Comparison of ENCODE assay signal across 20 cellular contexts in genomic region chr10:3765376-3765667, GRCh38. TPM values are rescaled to one million over a fixed set of nuclear protein-coding genes. Genes with fewer than 3 reads are reported as not detected.
DNase-seq lines count a peak whose midpoint lies in the region; ATAC-seq lines count a peak whose summit lies in the region.
"Had no signal": no experiment of that assay in that cellular context is flagged by ENCODE, and none has a peak within 500 bp of the region (broad histone marks: within the 10 kb centered on the region; RNA-seq: fewer than 3 reads in every experiment).

No MANE protein-coding gene starts in this region.

- H3K27me3 ChIP-seq in CD4-positive, CD25-positive, alpha-beta regulatory T cell (ENCODE audit: control insufficient read depth, insufficient read depth, low read length) = no peaks in the 10 kb centered on the region
- H3K27me3 ChIP-seq: adrenal gland, gastroesophageal sphincter, right lobe of liver had no signal

- no peaks in the 10 kb centered on the region for H3K9me3 Mint-ChIP-seq in CD4-positive, CD25-positive, alpha-beta regulatory T cell
- peaks cover 3% of the 10 kb centered on the region for H3K9me3 Mint-ChIP-seq in activated T-helper 17 cell treated with anti-CD3 and anti-CD28 coated beads, Interleukin-2, amount 50 U/mL, for 72 hours
- H3K9me3 Mint-ChIP-seq in naive thymus-derived CD8-positive, alpha-beta T cell = no peaks in the 10 kb centered on the region
- H3K9me3 Mint-ChIP-seq: neural crest cell, type B pancreatic cell had no signal

- intact Hi-C loops in posterior vena cava (cut with DNase I) = loop anchor here (10.0 kb wide), 2 partner anchors 311 to 889 kb away; no protein-coding TSS in a partner anchor

- H3K27ac ChIP-seq in CD4-positive, CD25-positive, alpha-beta regulatory T cell (ENCODE audit: insufficient read depth, low read length, poor library complexity, severe bottlenecking) = peak overlapping the region; percentile 64
- H3K27ac ChIP-seq: adrenal gland, C4-2B had no signal

- peak; percentile 19 to 29 for ATAC-seq in CD4-positive, CD25-positive, alpha-beta regulatory T cell (ENCODE audit: low read depth in 2 of 2)
- ATAC-seq in HG02642 (IDR thresholded peaks at IDR 0.05; ENCODE audit: poor library complexity, unreplicated experiment) = peak; percentile 21
- no peak for ATAC-seq in activated T-helper 17 cell treated with anti-CD3 and anti-CD28 coated beads, Interleukin-2, amount 50 U/mL, for 72 hours (replicated peaks)
- peak; percentile 51 to 53 for ATAC-seq in naive thymus-derived CD8-positive, alpha-beta T cell
- ATAC-seq: gastroesophageal sphincter had no signal

- H3K4me3 Mint-ChIP-seq in CD4-positive, CD25-positive, alpha-beta regulatory T cell = peak overlapping the region; percentile 34 to 77 (median 50)
- H3K4me3 Mint-ChIP-seq in activated T-helper 17 cell treated with anti-CD3 and anti-CD28 coated beads, Interleukin-2, amount 50 U/mL, for 72 hours = peak overlapping the region; percentile 91
- peak overlapping the region; percentile 52 to 82 (median 63) for H3K4me3 Mint-ChIP-seq in naive thymus-derived CD8-positive, alpha-beta T cell
- H3K4me3 Mint-ChIP-seq: neural crest cell, type B pancreatic cell had no signal

- POLR2A ChIA-PET in naive thymus-derived CD8-positive, alpha-beta T cell (lab: Charles Lee) = interaction anchor here (0.5 to 5.7 kb wide), 5 partner anchors 9 to 25 kb away, joined by 3 to 34 read pairs (median 6); partner anchors contain the start of gene KLF6

- H3K27me3 Mint-ChIP-seq in CD4-positive, CD25-positive, alpha-beta regulatory T cell = no peaks in the 10 kb centered on the region
- no peaks in the 10 kb centered on the region for H3K27me3 Mint-ChIP-seq in activated T-helper 17 cell treated with anti-CD3 and anti-CD28 coated beads, Interleukin-2, amount 50 U/mL, for 72 hours
- peaks cover 0 to 18% (median 3%) of the 10 kb centered on the region in 5 donors for H3K27me3 Mint-ChIP-seq in naive thymus-derived CD8-positive, alpha-beta T cell

- peaks cover 59% of the 10 kb centered on the region for H3K4me1 ChIP-seq in CD4-positive, CD25-positive, alpha-beta regulatory T cell (ENCODE audit: control insufficient read depth, insufficient read depth, low read length, poor library complexity, severe bottlenecking)

- H3K36me3 Mint-ChIP-seq in CD4-positive, CD25-positive, alpha-beta regulatory T cell = no peaks in the 10 kb centered on the region
- peaks cover 5% of the 10 kb centered on the region for H3K36me3 Mint-ChIP-seq in activated T-helper 17 cell treated with anti-CD3 and anti-CD28 coated beads, Interleukin-2, amount 50 U/mL, for 72 hours (ENCODE audit: low read depth)
- no peaks in the 10 kb centered on the region for H3K36me3 Mint-ChIP-seq in naive thymus-derived CD8-positive, alpha-beta T cell
- H3K36me3 Mint-ChIP-seq: type B pancreatic cell had no signal

- no peaks in the 10 kb centered on the region for H3K36me3 ChIP-seq in CD4-positive, CD25-positive, alpha-beta regulatory T cell (ENCODE audit: control insufficient read depth, insufficient read depth, low read length)
- H3K36me3 ChIP-seq: adrenal gland, gastroesophageal sphincter, right lobe of liver had no signal

- no peak for DNase-seq in CD4-positive, CD25-positive, alpha-beta regulatory T cell
- no peak for DNase-seq in naive thymus-derived CD8-positive, alpha-beta T cell
- DNase-seq in NCI-H128 (lab: John Stamatoyannopoulos, UW; ENCODE audit: unreplicated experiment) = no peak
- DNase-seq in GF-D8 (lab: John Stamatoyannopoulos, UW) = no peak
- DNase-seq in posterior vena cava (ENCODE audit: low spot score) = no peak
- no peak for DNase-seq in T1000 (lab: John Stamatoyannopoulos, UW)
- DNase-seq: EL; NCI-H1436; NK-92 treated with Interleukin-12 subunit alpha and Interleukin-12 subunit beta, amount 100 ng/mL, for 24 hours; stimulated activated CD4-positive, alpha-beta T cell treated with anti-CD3 and anti-CD28 coated beads, Interleukin-2, amount 100 ng/mL, for 48 hours; stimulated activated CD8-positive, alpha-beta memory T cell treated with anti-CD3 and anti-CD28 coated beads, Interleukin-4, amount 100 ng/mL, for 48 hours had no signal

- peak overlapping the region; percentile 57 to 86 (median 78) for H3K27ac Mint-ChIP-seq in CD4-positive, CD25-positive, alpha-beta regulatory T cell
- H3K27ac Mint-ChIP-seq in activated T-helper 17 cell treated with anti-CD3 and anti-CD28 coated beads, Interleukin-2, amount 50 U/mL, for 72 hours = peak overlapping the region; percentile 82
- H3K27ac Mint-ChIP-seq in naive thymus-derived CD8-positive, alpha-beta T cell = peak overlapping the region in 6 of 10 donors; percentile 58 to 83 (median 68)
- H3K27ac Mint-ChIP-seq: type B pancreatic cell had no signal

- H3K4me3 ChIP-seq in CD4-positive, CD25-positive, alpha-beta regulatory T cell (ENCODE audit: low read depth, low read length) = peak overlapping the region; percentile 78
- H3K4me3 ChIP-seq: adrenal gland, gastroesophageal sphincter, lung, right lobe of liver had no signal

- H3K4me1 Mint-ChIP-seq in CD4-positive, CD25-positive, alpha-beta regulatory T cell = peaks cover 37 to 74% (median 62%) of the 10 kb centered on the region in 4 donors
- H3K4me1 Mint-ChIP-seq in activated T-helper 17 cell treated with anti-CD3 and anti-CD28 coated beads, Interleukin-2, amount 50 U/mL, for 72 hours = peaks cover 53% of the 10 kb centered on the region
- H3K4me1 Mint-ChIP-seq in naive thymus-derived CD8-positive, alpha-beta T cell = peaks cover 13 to 69% (median 24%) of the 10 kb centered on the region in 4 donors

- H3K9me3 ChIP-seq in CD4-positive, CD25-positive, alpha-beta regulatory T cell (ENCODE audit: control insufficient read depth in 2 of 2, low read length in 2 of 2) = no peaks in the 10 kb centered on the region
- H3K9me3 ChIP-seq: adrenal gland, gastroesophageal sphincter, right lobe of liver had no signal

RNA-seq across cellular contexts. Expression of gene KLF6, which starts 19.7 kb away (rescaled TPM):
- total RNA-seq in CD4-positive, CD25-positive, alpha-beta regulatory T cell = 1,887 TPM
- polyA plus RNA-seq in CD4-positive, CD25-positive, alpha-beta regulatory T cell = 100 to 1,000 TPM; 630 to 812 (median 656) TPM
- 100 to 1,000 TPM; 163 to 201 TPM for total RNA-seq in activated T-helper 17 cell treated with anti-CD3 and anti-CD28 coated beads, Interleukin-2, amount 50 U/mL, for 72 hours
- total RNA-seq in naive thymus-derived CD8-positive, alpha-beta T cell = 100 to 1,000 TPM; 147 to 155 TPM
- polyA plus RNA-seq in naive thymus-derived CD8-positive, alpha-beta T cell = 100 to 1,000 TPM; 106 to 294 (median 115) TPM
- 100 to 1,000 TPM; 183 to 493 TPM for total RNA-seq in posterior vena cava
